In the genomic region with DNA sequence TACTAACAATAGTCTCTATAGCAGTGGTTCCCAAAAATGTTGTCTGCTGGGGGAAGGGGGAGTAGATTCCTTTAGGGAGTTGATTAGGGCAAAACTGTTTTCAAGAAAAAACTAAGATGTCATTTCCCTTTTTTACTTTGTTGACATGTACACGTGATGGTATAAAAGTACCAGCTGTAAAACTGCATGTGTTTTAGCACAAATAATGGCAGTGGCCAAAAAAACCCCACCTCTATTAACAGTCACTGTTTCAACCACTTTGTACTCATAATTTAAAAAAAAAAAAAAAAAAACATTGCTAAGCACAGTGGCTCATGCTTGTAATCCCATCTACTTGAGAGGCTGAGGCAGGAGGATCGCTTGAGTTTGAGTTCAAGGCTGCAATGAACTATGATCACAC, we compare ENCODE assay signal across 23 cellular contexts.
DNase-seq lines count a peak whose midpoint lies in the region; ATAC-seq, FAIRE-seq and TF ChIP-seq lines count a peak whose summit lies in the region.
"Had no signal": no experiment of that assay in that cellular context is flagged by ENCODE, and none has a peak within 500 bp of the region (broad histone marks: within the 10 kb centered on the region; RNA-seq: fewer than 3 reads in every experiment).

No MANE protein-coding gene starts in this region.

- peak overlapping the region; percentile 31 for H3K27ac Mint-ChIP-seq in endothelial cell (ENCODE audit: unreplicated experiment)
- H3K27ac Mint-ChIP-seq: activated CD4-positive, alpha-beta T cell treated with anti-CD3 and anti-CD28 coated beads for 36 hours; naive thymus-derived CD4-positive, alpha-beta T cell; progenitor cell of endocrine pancreas had no signal

- H3K36me3 Mint-ChIP-seq in endothelial cell (ENCODE audit: low read depth, unreplicated experiment): peaks cover under 1% of the 10 kb centered on the region

- H3K4me3 Mint-ChIP-seq in endothelial cell (ENCODE audit: unreplicated experiment): no peak overlapping the region
- H3K4me3 Mint-ChIP-seq: activated CD4-positive, alpha-beta T cell treated with anti-CD3 and anti-CD28 coated beads for 36 hours; naive thymus-derived CD4-positive, alpha-beta T cell had no signal

- H3K9me3 Mint-ChIP-seq in endothelial cell (ENCODE audit: unreplicated experiment): no peaks in the 10 kb centered on the region
- H3K9me3 Mint-ChIP-seq: IgD-negative memory B cell had no signal

- DNase-seq in endothelial cell (ENCODE audit: low spot score): no peak
- no peak for DNase-seq in GM12892 (ENCODE audit: insufficient read length)
- no peak for DNase-seq in A172 (ENCODE audit: low spot score)
- no peak for DNase-seq in omental fat pad (ENCODE audit: low spot score)
- DNase-seq: activated CD4-positive, alpha-beta T cell treated with anti-CD3 and anti-CD28 coated beads for 36 hours; activated gamma-delta T cell treated with Interleukin-2 at 50 U/mL for 16 hours; amygdala; central memory CD4-positive, alpha-beta T cell; effector memory CD4-positive, alpha-beta T cell; GOT3; heart right ventricle; naive thymus-derived CD4-positive, alpha-beta T cell; NCI-H2029; SHP77 treated with DMSO at 0.1 percent for 48 hours; small intestine; thyroid gland had no signal

- H3K4me1 Mint-ChIP-seq in endothelial cell (ENCODE audit: unreplicated experiment): peaks cover 59% of the 10 kb centered on the region

- TF ChIP-seq POLR2A in GM12892 (IDR thresholded peaks at IDR 0.05; ENCODE audit: low read depth, low read length): no peak

- ATAC-seq in GM18868 (IDR thresholded peaks at IDR 0.05; ENCODE audit: unreplicated experiment): peak; percentile 90
- ATAC-seq in GM21515 (IDR thresholded peaks at IDR 0.05; ENCODE audit: unreplicated experiment): peak; percentile 46
- ATAC-seq in HG02973 (IDR thresholded peaks at IDR 0.05; ENCODE audit: unreplicated experiment): peak; percentile 49
- ATAC-seq in omental fat pad (ENCODE audit: low FRiP score): no peak
- ATAC-seq: activated CD4-positive, alpha-beta T cell treated with anti-CD3 and anti-CD28 coated beads for 36 hours; naive thymus-derived CD4-positive, alpha-beta T cell had no signal

- FAIRE-seq in GM12892 (lab: Jason Lieb, UNC): no peak
- FAIRE-seq: D721Med, GM19239, small intestine had no signal

- no peak for TF ChIP-seq CTCF in endothelial cell (IDR thresholded peaks at IDR 0.05; ENCODE audit: unreplicated experiment)
- no peak for TF ChIP-seq CTCF in omental fat pad (IDR thresholded peaks at IDR 0.05)

- no peaks in the 10 kb centered on the region for H3K27me3 Mint-ChIP-seq in endothelial cell (ENCODE audit: unreplicated experiment)
- H3K27me3 Mint-ChIP-seq: activated CD4-positive, alpha-beta T cell treated with anti-CD3 and anti-CD28 coated beads for 36 hours; IgD-negative memory B cell; naive thymus-derived CD4-positive, alpha-beta T cell; progenitor cell of endocrine pancreas had no signal
